In genomic region chr1:74767490-74767889, GRCh38 we compare ENCODE assay signal across 9 cellular contexts. TPM values are rescaled to one million over a fixed set of nuclear protein-coding genes. Genes with fewer than 3 reads are reported as not detected.
A peak's percentile ranks its signal among the peaks of the same experiment; 100 is the strongest.
DNase-seq lines count a peak whose midpoint lies in the region; ATAC-seq and TF ChIP-seq lines count a peak whose summit lies in the region.
"Had no signal": no experiment of that assay in that cellular context is flagged by ENCODE, and none has a peak within 500 bp of the region (broad histone marks: within the 10 kb centered on the region; RNA-seq: fewer than 3 reads in every experiment).

No MANE protein-coding gene starts in this region.

- ATAC-seq in HG02623 (IDR thresholded peaks at IDR 0.05; ENCODE audit: unreplicated experiment) (peak; percentile 53), GM18520 (IDR thresholded peaks at IDR 0.05; ENCODE audit: unreplicated experiment) (no peak), GM21515 (IDR thresholded peaks at IDR 0.05; ENCODE audit: unreplicated experiment) (no peak)

- H3K4me1 ChIP-seq in ascending aorta = no peaks in the 10 kb centered on the region

- H3K27ac ChIP-seq in ascending aorta (no peak overlapping the region), substantia nigra (ENCODE audit: low read depth, low read length, poor library complexity, severe bottlenecking) (no peak overlapping the region)

- H3K9me3 ChIP-seq in ascending aorta = no peaks in the 10 kb centered on the region

- H3K4me3 ChIP-seq in GM06990 (replicated peaks; ENCODE audit: low read depth, low read length) (no peak overlapping the region), ascending aorta (no peak overlapping the region)

- TF ChIP-seq CTCF in GM06990 (IDR thresholded peaks at IDR 0.05; ENCODE audit: insufficient read depth, low read length, poor library complexity, severe bottlenecking) (peak; percentile 69), ascending aorta (IDR thresholded peaks at IDR 0.05) (no peak)

- H3K27me3 ChIP-seq in GM06990 (replicated peaks; ENCODE audit: control insufficient read depth, insufficient read depth, low read length) (no peaks in the 10 kb centered on the region), ascending aorta (no peaks in the 10 kb centered on the region)

- intact Hi-C loops in ascending aorta (cut with DNase I) = no loop called here

- DNase-seq in GM06990 (ENCODE audit: extremely low read depth, insufficient read length) = no peak
- DNase-seq in RPMI8226 = peak; percentile 8
- DNase-seq in kidney tubule cell (ENCODE audit: low spot score) = peak; percentile 22
- DNase-seq in ascending aorta (ENCODE audit: low spot score in 2 of 2) = no peak
- DNase-seq in substantia nigra (lab: John Stamatoyannopoulos, UW) = no peak
- DNase-seq: effector CD8-positive, alpha-beta T cell had no signal

- H3K36me3 ChIP-seq in GM06990 (ENCODE audit: control insufficient read depth, insufficient read depth, low read length) (peaks cover 1% of the 10 kb centered on the region; the same call in 1 of the 2 replicates), ascending aorta (peaks cover 0 to 9% of the 10 kb centered on the region in 2 donors)

RNA-seq across cellular contexts. Expression of gene TYW3, which starts 34.5 kb away (rescaled TPM):
- 6.2 TPM for total RNA-seq in ascending aorta

RNA-seq across cellular contexts. Expression of gene CRYZ, which starts 34.6 kb away (rescaled TPM):
- total RNA-seq in ascending aorta = 6.8 TPM

Comparison
In these comparisons a context has a peak if more than half of its experiments do, and no peak if none do; other contexts are left out.
1. DNase-seq: peak in RPMI8226 (single experiment) and kidney tubule cell (single experiment); none in GM06990 (single experiment), ascending aorta (0 of 2) and substantia nigra (0 of 49).